Comparison of ENCODE assay signal across 8 cellular contexts in genomic region chr10:72694476-72695369, GRCh38. TPM values are rescaled to one million over a fixed set of nuclear protein-coding genes. Genes with fewer than 3 reads are reported as not detected.
A peak's percentile ranks its signal among the peaks of the same experiment; 100 is the strongest.
DNase-seq lines count a peak whose midpoint lies in the region; ATAC-seq, FAIRE-seq and TF ChIP-seq lines count a peak whose summit lies in the region.

No MANE protein-coding gene starts in this region.

- TF ChIP-seq CTCF in GM10266 (IDR thresholded peaks at IDR 0.05; ENCODE audit: control insufficient read depth, insufficient read depth, low read depth, missing control alignments) (peak; percentile 38), pancreas (IDR thresholded peaks at IDR 0.05) (no peak)

- peak overlapping the region in 2 of 5 donors; percentile 21 to 37 for H3K9ac ChIP-seq in subcutaneous abdominal adipose tissue (ENCODE audit: low read length in 5 of 5)

- H3K27ac ChIP-seq in ACC112 (ENCODE audit: low read depth, low read length) (no peak overlapping the region), subcutaneous abdominal adipose tissue (ENCODE audit: low read depth, low read length) (peak overlapping the region; percentile 4), pancreas (no peak overlapping the region)

- peak overlapping the region; percentile 87 for H3K4me3 ChIP-seq in ACC112 (ENCODE audit: low read depth, low read length)
- peak overlapping the region in 3 of 5 donors; percentile 11 to 92 (median 29) for H3K4me3 ChIP-seq in subcutaneous abdominal adipose tissue (ENCODE audit: low read depth in 1 of 5, low read length in 5 of 5)
- no peak overlapping the region for H3K4me3 ChIP-seq in pancreas

- 63 to 67% methylated on average over 6 of the region's 6 CpGs for WGBS in pancreas, 2 donors

- H3K79me2 ChIP-seq in ACC112 (ENCODE audit: control insufficient read depth, insufficient read depth, low read length, unreplicated experiment): peaks cover 65% of the 10 kb centered on the region

- no peak overlapping the region for H2AFZ ChIP-seq in ACC112 (ENCODE audit: low read length, unreplicated experiment)

- ATAC-seq in pancreas: no peak

- no peak for FAIRE-seq in pancreas (lab: Jason Lieb, UNC)

- H3K9me3 ChIP-seq in subcutaneous abdominal adipose tissue (ENCODE audit: control insufficient read depth in 5 of 5, low read length in 5 of 5) (no peaks in the 10 kb centered on the region), pancreas (no peaks in the 10 kb centered on the region)

- H3K27me3 ChIP-seq in ACC112 (ENCODE audit: insufficient read depth, low read length) (no peaks in the 10 kb centered on the region), subcutaneous abdominal adipose tissue (ENCODE audit: control insufficient read depth in 5 of 5, insufficient read depth in 4 of 5, low read length in 5 of 5) (no peaks in the 10 kb centered on the region), pancreas (no peaks in the 10 kb centered on the region)

- intact Hi-C loops in pancreas (cut with DNase I): loop anchor here in 1 of 3 donors (10.0 kb wide), 1 partner anchor 140 kb away; no protein-coding TSS in a partner anchor

- H3K36me3 ChIP-seq in ACC112 (ENCODE audit: insufficient read depth, low read length) (no peaks in the 10 kb centered on the region), subcutaneous abdominal adipose tissue (ENCODE audit: control insufficient read depth in 5 of 5, insufficient read depth in 5 of 5, low read length in 5 of 5) (no peaks in the 10 kb centered on the region), pancreas (no peaks in the 10 kb centered on the region)

- peak; percentile 28 for DNase-seq in GM10266 (ENCODE audit: extremely low spot score)
- peak; percentile 69 for DNase-seq in RKO (ENCODE audit: low spot score)
- peak; percentile 80 for DNase-seq in fibroblast of peridontal ligament (ENCODE audit: extremely low read depth)
- no peak for DNase-seq in stimulated activated CD4-positive, alpha-beta T cell treated with anti-CD3 and anti-CD28 coated beads, Interleukin-2, amount 100 ng/mL, for 24 hours
- DNase-seq in pancreas: no peak
- DNase-seq in NCI-H774 (lab: John Stamatoyannopoulos, UW): no peak

- H3K4me1 ChIP-seq in ACC112 (ENCODE audit: control insufficient read depth, insufficient read depth, low read length, unreplicated experiment): peaks cover 33% of the 10 kb centered on the region
- H3K4me1 ChIP-seq in subcutaneous abdominal adipose tissue (ENCODE audit: control insufficient read depth in 5 of 5, insufficient read depth in 5 of 5, low read length in 5 of 5): peaks cover 0 to 36% (median 27%) of the 10 kb centered on the region in 5 donors
- H3K4me1 ChIP-seq in pancreas: peaks cover 0 to 11% (median 0%) of the 10 kb centered on the region in 3 donors

RNA-seq across cellular contexts. Expression of gene MCU, which starts 2.8 kb away (rescaled TPM):
- 10 to 100 TPM in 3 of 6 donors, 1 to 10 TPM in 3; 6.3 to 15.5 (median 10.7) TPM for total RNA-seq in pancreas
- 1 to 10 TPM; 7.8 to 8.8 TPM for polyA plus RNA-seq in pancreas

Comparison
In these comparisons a context has a peak if more than half of its experiments do, and no peak if none do; other contexts are left out.
1. H3K4me3 ChIP-seq: peak in ACC112 (single experiment) and subcutaneous abdominal adipose tissue (3 of 5); none in pancreas (0 of 4).
2. DNase-seq: peak in GM10266 (single experiment), RKO (single experiment) and fibroblast of peridontal ligament (single experiment); none in stimulated activated CD4-positive, alpha-beta T cell treated with anti-CD3 and anti-CD28 coated beads, Interleukin-2, amount 100 ng/mL, for 24 hours (0 of 2), pancreas (0 of 6) and NCI-H774 (single experiment).